In the genomic region with DNA sequence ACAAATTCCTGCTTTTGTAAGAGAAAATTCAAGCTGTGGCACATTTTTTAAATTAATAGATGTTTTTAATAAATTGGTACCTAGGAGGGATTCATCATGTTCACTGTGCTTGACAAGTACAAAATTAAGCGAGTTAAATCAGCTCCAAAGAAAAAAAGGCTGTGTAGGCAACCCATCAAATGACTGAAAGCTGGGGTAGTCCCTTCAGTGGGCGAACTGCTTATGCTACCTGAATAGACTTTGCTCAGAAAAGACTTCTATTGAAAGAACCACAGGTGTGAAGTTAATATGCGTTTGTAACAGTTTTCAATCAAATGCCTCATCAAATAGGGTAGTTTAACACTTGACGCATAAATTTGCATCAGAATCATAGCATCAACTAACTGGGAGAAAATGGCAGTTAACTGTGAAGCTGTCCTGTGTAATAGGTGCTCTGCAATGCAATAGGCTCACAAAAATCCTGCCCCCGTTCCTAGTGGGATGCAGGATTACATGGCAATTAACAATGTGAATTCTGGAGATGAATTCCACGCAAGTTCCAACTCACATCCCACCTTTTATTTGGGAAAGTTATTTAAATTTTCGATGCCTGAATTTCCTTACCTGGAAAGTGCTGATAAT, we compare ENCODE assay signal across 27 cellular contexts.
"Had no signal": no experiment of that assay in that cellular context is flagged by ENCODE, and none has a peak within 500 bp of the region (broad histone marks: within the 10 kb centered on the region; RNA-seq: fewer than 3 reads in every experiment).

No MANE protein-coding gene starts in this region.

- H3K36me3 ChIP-seq: left ventricle myocardium inferior, ovary, suprapubic skin, thoracic aorta, tibial artery, upper lobe of right lung had no signal

- DNase-seq: hippocampal formation; immature natural killer cell; kidney; left colon; left ventricle myocardium inferior; midbrain; mucosa of descending colon; naive thymus-derived CD4-positive, alpha-beta T cell; ovary; retina; right cardiac atrium; stimulated activated CD4-positive, alpha-beta T cell treated with anti-CD3 and anti-CD28 coated beads, Interleukin-12 subunit alpha, Interleukin-12 subunit beta, amount 100 ng/mL, for 4 hours; stimulated activated CD4-positive, alpha-beta T cell treated with anti-CD3 and anti-CD28 coated beads, Interleukin-4, amount 100 ng/mL, for 24 hours; stimulated activated naive CD4-positive, alpha-beta T cell; tibial artery; upper lobe of right lung had no signal

- H3K36me3 Mint-ChIP-seq: immature natural killer cell; naive thymus-derived CD4-positive, alpha-beta T cell; natural killer cell treated with Interleukin-12 subunit alpha and Interleukin-12 subunit beta and Interleukin-15 and Interleukin-18, amount 100 ng/mL, for 72 hours; stimulated activated effector memory CD8-positive, alpha-beta T cell treated with anti-CD3 and anti-CD28 coated beads, Interleukin-12 subunit alpha, Interleukin-12 subunit beta, amount 100 ng/mL, for 72 hours had no signal

- H3K9me3 ChIP-seq: left ventricle myocardium inferior, mucosa of descending colon, ovary, suprapubic skin, thoracic aorta, tibial artery, upper lobe of right lung had no signal

- H3K4me1 ChIP-seq: left ventricle myocardium inferior, suprapubic skin, upper lobe of right lung had no signal

- H3K4me3 Mint-ChIP-seq: immature natural killer cell; natural killer cell treated with Interleukin-12 subunit alpha and Interleukin-12 subunit beta and Interleukin-15 and Interleukin-18, amount 100 ng/mL, for 72 hours; stimulated activated effector memory CD8-positive, alpha-beta T cell treated with anti-CD3 and anti-CD28 coated beads, Interleukin-12 subunit alpha, Interleukin-12 subunit beta, amount 100 ng/mL, for 72 hours; stimulated activated naive CD8-positive, alpha-beta T cell treated with anti-CD3 and anti-CD28 coated beads, Interleukin-15, Interleukin-2, amounts not matched to agents 100 ng/mL and 50 ng/mL, for 24 hours had no signal

- H3K27ac Mint-ChIP-seq: immature natural killer cell; naive thymus-derived CD4-positive, alpha-beta T cell; natural killer cell treated with Interleukin-12 subunit alpha and Interleukin-12 subunit beta and Interleukin-15 and Interleukin-18, amount 100 ng/mL, for 72 hours; progenitor cell of endocrine pancreas; stimulated activated effector memory CD8-positive, alpha-beta T cell treated with anti-CD3 and anti-CD28 coated beads, Interleukin-12 subunit alpha, Interleukin-12 subunit beta, amount 100 ng/mL, for 72 hours; stimulated activated naive CD8-positive, alpha-beta T cell treated with anti-CD3 and anti-CD28 coated beads, Interleukin-15, Interleukin-2, amounts not matched to agents 100 ng/mL and 50 ng/mL, for 24 hours had no signal

- H3K27ac ChIP-seq: left ventricle myocardium inferior, ovary, skin epidermis, suprapubic skin, thoracic aorta, tibial artery, upper lobe of right lung had no signal

- H3K4me1 Mint-ChIP-seq: immature natural killer cell; stimulated activated effector memory CD8-positive, alpha-beta T cell treated with anti-CD3 and anti-CD28 coated beads, Interleukin-12 subunit alpha, Interleukin-12 subunit beta, amount 100 ng/mL, for 72 hours had no signal

- H3K27me3 Mint-ChIP-seq: progenitor cell of endocrine pancreas had no signal

- ATAC-seq: left colon; mucosa of descending colon; naive thymus-derived CD4-positive, alpha-beta T cell; natural killer cell treated with Interleukin-12 subunit alpha and Interleukin-12 subunit beta and Interleukin-15 and Interleukin-18, amount 100 ng/mL, for 72 hours; right cardiac atrium; sciatic nerve; stimulated activated effector memory CD8-positive, alpha-beta T cell treated with anti-CD3 and anti-CD28 coated beads, Interleukin-12 subunit alpha, Interleukin-12 subunit beta, amount 100 ng/mL, for 72 hours; upper lobe of right lung had no signal

- H3K4me3 ChIP-seq: left ventricle myocardium inferior, lung, mucosa of descending colon, ovary, skin epidermis, suprapubic skin, thoracic aorta, tibial artery, upper lobe of right lung had no signal

- H3K9me3 Mint-ChIP-seq: naive thymus-derived CD4-positive, alpha-beta T cell; natural killer cell treated with Interleukin-12 subunit alpha and Interleukin-12 subunit beta and Interleukin-15 and Interleukin-18, amount 100 ng/mL, for 72 hours; stimulated activated effector memory CD8-positive, alpha-beta T cell treated with anti-CD3 and anti-CD28 coated beads, Interleukin-12 subunit alpha, Interleukin-12 subunit beta, amount 100 ng/mL, for 72 hours; stimulated activated naive CD8-positive, alpha-beta T cell treated with anti-CD3 and anti-CD28 coated beads, Interleukin-15, Interleukin-2, amounts not matched to agents 100 ng/mL and 50 ng/mL, for 24 hours had no signal

- FAIRE-seq: islet of Langerhans, kidney, urothelium cell line had no signal

- H3K27me3 ChIP-seq: ovary, suprapubic skin, tibial artery, upper lobe of right lung had no signal
